In genomic region chr7:4681922-4682620, GRCh38 we compare ENCODE assay signal across 1 cellular context.
TF ChIP-seq lines count a peak whose summit lies in the region.

TSS of gene FOXK1 (plus strand) at chr7:4682295. CDS start at chr7:4682309, 14 bp downstream.

TF ChIP-seq in K562, 482 proteins besides CTCF, POLR2A, EP300 and RAD21 (continued from another document and continues in another):
- TF ChIP-seq ZNF445 (CRISPR knock-in tag; IDR thresholded peaks at IDR 0.05; ENCODE audit: low read depth), result no peak
- peak; percentile 58; the same call in 1 of the 2 replicates for TF ChIP-seq PHF8 (IDR thresholded peaks at IDR 0.05; ENCODE audit: borderline replicate concordance, low read length)
- TF ChIP-seq BRCA1 (IDR thresholded peaks at IDR 0.05), result no peak
- no peak for TF ChIP-seq BRCA1 (CRISPR knock-in tag; IDR thresholded peaks at IDR 0.05)
- TF ChIP-seq, protein P1, sequence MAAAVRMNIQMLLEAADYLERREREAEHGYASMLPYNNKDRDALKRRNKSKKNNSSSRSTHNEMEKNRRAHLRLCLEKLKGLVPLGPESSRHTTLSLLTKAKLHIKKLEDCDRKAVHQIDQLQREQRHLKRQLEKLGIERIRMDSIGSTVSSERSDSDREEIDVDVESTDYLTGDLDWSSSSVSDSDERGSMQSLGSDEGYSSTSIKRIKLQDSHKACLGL (CRISPR knock-in tag; IDR thresholded peaks at IDR 0.05; ENCODE audit: borderline replicate concordance, poor library complexity, severe bottlenecking), result peak; percentile 57
- no peak for TF ChIP-seq SOX6 (IDR thresholded peaks at IDR 0.05)
- TF ChIP-seq SAP30 (IDR thresholded peaks at IDR 0.05; ENCODE audit: borderline replicate concordance, insufficient read depth, low read depth, low read length, poor library complexity, severe bottlenecking), result peak; percentile 22
- TF ChIP-seq ETS2 (tag; IDR thresholded peaks at IDR 0.05; ENCODE audit: borderline replicate concordance, poor library complexity, severe bottlenecking), result no peak
- TF ChIP-seq ZBTB17 (CRISPR knock-in tag; IDR thresholded peaks at IDR 0.05), result no peak
- TF ChIP-seq ZNF184 (CRISPR knock-in tag; IDR thresholded peaks at IDR 0.05), result no peak
- no peak for TF ChIP-seq TFAM (CRISPR knock-in tag; conservative IDR thresholded peaks at IDR 0.05)
- no peak for TF ChIP-seq FOXJ3 (CRISPR knock-in tag; IDR thresholded peaks at IDR 0.05)
- TF ChIP-seq U2AF1 (optimal IDR thresholded peaks at IDR 0.05; ENCODE audit: low read depth, low read length), result no peak
- TF ChIP-seq LEF1 (IDR thresholded peaks at IDR 0.05), result no peak
- no peak for TF ChIP-seq ZNF512 (tag; IDR thresholded peaks at IDR 0.05)
- TF ChIP-seq CHD1 (IDR thresholded peaks at IDR 0.05; ENCODE audit: low read length), result no peak
- TF ChIP-seq CBX2 (IDR thresholded peaks at IDR 0.05; ENCODE audit: insufficient read depth, low read length, poor library complexity, severe bottlenecking), result no peak
- no peak for TF ChIP-seq EGR1 (conservative IDR thresholded peaks at IDR 0.05)
- TF ChIP-seq RREB1 (CRISPR knock-in tag; IDR thresholded peaks at IDR 0.05), result no peak
- peak; percentile 20 for TF ChIP-seq PCBP1 (IDR thresholded peaks at IDR 0.05; ENCODE audit: low read depth, low read length, poor library complexity, severe bottlenecking)
- TF ChIP-seq HCFC1 (IDR thresholded peaks at IDR 0.05; ENCODE audit: low read depth, low read length), result peak; percentile 57
- TF ChIP-seq PHTF2 (CRISPR knock-in tag; IDR thresholded peaks at IDR 0.05), result no peak
- no peak for TF ChIP-seq SAFB2 (IDR thresholded peaks at IDR 0.05; ENCODE audit: borderline replicate concordance, low read depth, low read length, severe bottlenecking)
- TF ChIP-seq NR2C2 (CRISPR knock-in tag; IDR thresholded peaks at IDR 0.05), result peak; percentile 85; the same call in 1 of the 2 replicates
- peak; percentile 95 for TF ChIP-seq NR2C2 (tag; IDR thresholded peaks at IDR 0.05)
- TF ChIP-seq ZNF146 (CRISPR knock-in tag; IDR thresholded peaks at IDR 0.05; ENCODE audit: unreplicated experiment), result no peak
- no peak for TF ChIP-seq ZNF224 (CRISPR knock-in tag; IDR thresholded peaks at IDR 0.05)
- TF ChIP-seq SMARCA4 (IDR thresholded peaks at IDR 0.05), result no peak
- TF ChIP-seq YBX1 (IDR thresholded peaks at IDR 0.05), result no peak
- TF ChIP-seq ILF3 (IDR thresholded peaks at IDR 0.05; ENCODE audit: borderline replicate concordance), result no peak
- no peak for TF ChIP-seq MIER1 (IDR thresholded peaks at IDR 0.05; ENCODE audit: low read depth)
- TF ChIP-seq ZNF589 (CRISPR knock-in tag; IDR thresholded peaks at IDR 0.05; ENCODE audit: low read depth), result 0 out of 2 replicates have a peak, but pooled peaks have one; percentile 53
- peak; percentile 82; the same call in 1 of the 2 replicates for TF ChIP-seq GATAD2B (IDR thresholded peaks at IDR 0.05; ENCODE audit: borderline replicate concordance)
- TF ChIP-seq L3MBTL2 (IDR thresholded peaks at IDR 0.05), result peak; percentile 96
- no peak for TF ChIP-seq CHD7 (IDR thresholded peaks at IDR 0.05; ENCODE audit: low read depth, low read length)
- no peak for TF ChIP-seq KDM1A (IDR thresholded peaks at IDR 0.05)
- TF ChIP-seq ZNF592 (IDR thresholded peaks at IDR 0.05), result peak; percentile 86; the same call in 1 of the 2 replicates
- TF ChIP-seq DDX20 (tag; IDR thresholded peaks at IDR 0.05; ENCODE audit: low read depth), result no peak
- no peak for TF ChIP-seq HNRNPH1 (optimal IDR thresholded peaks at IDR 0.05; ENCODE audit: low read depth, low read length)
- no peak for TF ChIP-seq SMARCC2 (IDR thresholded peaks at IDR 0.05; ENCODE audit: low read depth)
